In the genomic region with DNA sequence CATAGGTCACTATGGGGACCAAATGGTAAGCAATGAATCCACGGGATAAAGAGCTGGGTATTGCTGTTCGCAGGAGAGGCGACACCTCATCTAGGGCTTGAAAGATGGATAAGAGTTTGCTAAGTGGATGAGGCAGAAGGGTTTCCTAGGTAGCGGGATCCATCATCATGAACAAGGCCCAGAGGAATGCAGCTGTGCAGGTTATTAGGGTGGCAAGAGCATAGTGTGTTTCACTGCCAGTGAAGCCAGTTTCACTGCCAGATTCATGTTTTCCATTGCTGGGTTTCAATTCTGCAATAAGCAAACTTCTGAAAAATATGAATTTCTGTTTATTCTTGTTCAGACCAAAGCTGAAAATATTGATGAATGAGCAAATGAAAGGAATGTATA, we compare ENCODE assay signal across 8 cellular contexts. TPM values are rescaled to one million over a fixed set of nuclear protein-coding genes. Genes with fewer than 3 reads are reported as not detected.
DNase-seq lines count a peak whose midpoint lies in the region; ATAC-seq and TF ChIP-seq lines count a peak whose summit lies in the region.

No MANE protein-coding gene starts in this region.

- BruUV-seq in Calu3 (replicated peaks; lab: Mats Ljungman, UMichigan), result no TSS peak

- H3K27me3 Mint-ChIP-seq in Calu3 (ENCODE audit: unreplicated experiment), result no peaks in the 10 kb centered on the region

- peaks cover 10% of the 10 kb centered on the region for H3K4me1 ChIP-seq in effector memory CD4-positive, alpha-beta T cell (ENCODE audit: control insufficient read depth, insufficient read depth, low read length, poor library complexity, severe bottlenecking)
- H3K4me1 ChIP-seq in colonic mucosa, result no peaks in the 10 kb centered on the region

- peak; percentile 49 for ATAC-seq in GM21367 (IDR thresholded peaks at IDR 0.05; ENCODE audit: unreplicated experiment)

- H3K4me3 ChIP-seq in effector memory CD4-positive, alpha-beta T cell (ENCODE audit: insufficient read depth, low read depth, low read length, poor library complexity, severe bottlenecking), result no peak overlapping the region
- H3K4me3 ChIP-seq in colonic mucosa, result no peak overlapping the region

- intact Hi-C loops in Calu3 (cut with micrococcal nuclease; ENCODE audit: unreplicated experiment), result no loop called here
- intact Hi-C loops in colonic mucosa (cut with DNase I), result no loop called here

- no peaks in the 10 kb centered on the region for H3K9me3 ChIP-seq in effector memory CD4-positive, alpha-beta T cell (ENCODE audit: control insufficient read depth, low read length)
- H3K9me3 ChIP-seq in colonic mucosa, result no peaks in the 10 kb centered on the region

- H3K27ac ChIP-seq in effector memory CD4-positive, alpha-beta T cell (ENCODE audit: insufficient read depth, low read length, poor library complexity, severe bottlenecking), result peak overlapping the region; percentile 52
- no peak overlapping the region for H3K27ac ChIP-seq in colonic mucosa

- TF ChIP-seq CTCF in Calu3 (IDR thresholded peaks at IDR 0.05; ENCODE audit: unreplicated experiment) (no peak), colonic mucosa (IDR thresholded peaks at IDR 0.05) (no peak)

- H3K36me3 ChIP-seq in effector memory CD4-positive, alpha-beta T cell (ENCODE audit: control insufficient read depth, insufficient read depth, low read length), result no peaks in the 10 kb centered on the region
- no peaks in the 10 kb centered on the region for H3K36me3 ChIP-seq in colonic mucosa

- H3K9ac ChIP-seq in colonic mucosa (ENCODE audit: low read depth in 2 of 2, low read length in 2 of 2), result no peak overlapping the region

- H3K36me3 Mint-ChIP-seq in Calu3 (ENCODE audit: insufficient read depth, unreplicated experiment), result no peaks in the 10 kb centered on the region

- H3K4me3 Mint-ChIP-seq in Calu3 (ENCODE audit: low read depth, unreplicated experiment), result no peak overlapping the region

- H3K4me1 Mint-ChIP-seq in Calu3 (ENCODE audit: low read depth, unreplicated experiment), result peaks cover 22% of the 10 kb centered on the region

- CTCF ChIA-PET in Calu3 (lab: Charles Lee), result interaction anchor here (0.9 to 1.8 kb wide), 2 partner anchors 13 to 148 kb away, joined by 4 to 6 read pairs; no protein-coding TSS in a partner anchor

- H3K9me3 Mint-ChIP-seq in Calu3 (ENCODE audit: low read depth, unreplicated experiment), result peaks cover 2% of the 10 kb centered on the region

- peak overlapping the region; percentile 83 for H3K27ac Mint-ChIP-seq in Calu3 (ENCODE audit: unreplicated experiment)

- H3K27me3 ChIP-seq in effector memory CD4-positive, alpha-beta T cell (replicated peaks; ENCODE audit: control insufficient read depth, insufficient read depth, low read length, poor library complexity, severe bottlenecking), result no peaks in the 10 kb centered on the region
- no peaks in the 10 kb centered on the region for H3K27me3 ChIP-seq in colonic mucosa

- DNase-seq in Calu3 (peak; percentile 58), HT-29 (ENCODE audit: low spot score) (peak; percentile 39), LoVo (ENCODE audit: low spot score) (no peak), AG20443 (ENCODE audit: low spot score) (no peak), colonic mucosa (no peak), RKO (ENCODE audit: low spot score) (no peak)
- DNase-seq in effector memory CD4-positive, alpha-beta T cell, result no peak

RNA-seq across cellular contexts. Expression of gene WEE1, which starts 27.2 kb away (rescaled TPM):
- 50.7 and 53.6 TPM in 2 replicates for total RNA-seq in Calu3 (2022)
- total RNA-seq in HT-29 (2014; rRNA removed; shearing (Covaris generic)), result 152 and 157 TPM in 2 replicates
- total RNA-seq in colonic mucosa, result 10 to 100 TPM; 27.8 to 37.9 TPM

Comparison
In these comparisons a context has a peak if more than half of its experiments do, and no peak if none do; other contexts are left out.
1. DNase-seq: peak in Calu3 (single experiment) and HT-29 (single experiment); none in effector memory CD4-positive, alpha-beta T cell (0 of 3), LoVo (single experiment), AG20443 (single experiment), colonic mucosa (single experiment) and RKO (single experiment).